In genomic region chr2:177212895-177213856, GRCh38 we compare ENCODE assay signal across 8 cellular contexts. TPM values are rescaled to one million over a fixed set of nuclear protein-coding genes. Genes with fewer than 3 reads are reported as not detected.
DNase-seq lines count a peak whose midpoint lies in the region; ATAC-seq, FAIRE-seq and TF ChIP-seq lines count a peak whose summit lies in the region.

No MANE protein-coding gene starts in this region.

- H3K4me2 ChIP-seq in keratinocyte (ENCODE audit: control insufficient read depth, extremely low read depth, insufficient read depth, low read depth, low read length) = peak overlapping the region; percentile 79

- CTCF ChIA-PET in activated B cell treated with CpG ODN at 0.5 μM for 24 hours (lab: Charles Lee) = interaction anchor here (1.7 to 1.8 kb wide), 3 partner anchors 48 to 51 kb away, joined by 6 to 25 read pairs (median 13); partner anchors contain the start of gene NFE2L2

- DNase-seq in AG09309 (ENCODE audit: low read depth) = peak; percentile 68
- peak; percentile 93 for DNase-seq in NCI-H2227 treated with DMSO at 0.1 percent for 48 hours (lab: John Stamatoyannopoulos, UW)
- DNase-seq in activated B cell treated with CpG ODN at 0.5 μM for 24 hours = peak; percentile 90
- peak; percentile 90 to 96 for DNase-seq in cardiac fibroblast (ENCODE audit: low read depth in 2 of 2)
- DNase-seq in keratinocyte (ENCODE audit: low read depth, low spot score) = no peak
- DNase-seq in stimulated activated CD4-positive, alpha-beta T cell treated with anti-CD3 and anti-CD28 coated beads, Interleukin-12 subunit alpha, Interleukin-12 subunit beta, amount 100 ng/mL, for 4 hours = peak; percentile 92

- TF ChIP-seq POLR2A in GM18951 (IDR thresholded peaks at IDR 0.05; ENCODE audit: extremely low read depth, insufficient read depth, insufficient read length) = peak; percentile 63

- intact Hi-C loops in activated B cell treated with CpG ODN at 0.5 μM for 24 hours (cut with micrococcal nuclease) = loop anchor here (1.0 to 5.0 kb wide), 8 partner anchors 47 to 419 kb away; partner anchors contain the start of gene AGPS

- ATAC-seq in HG03159 (IDR thresholded peaks at IDR 0.05; ENCODE audit: unreplicated experiment) = peak; percentile 53
- ATAC-seq in activated B cell treated with CpG ODN at 0.5 μM for 24 hours (ENCODE audit: low read depth) = peak; percentile 47

- dilution Hi-C loops in keratinocyte (cut with MboI; ENCODE audit: extremely low pct_ligation_motif_present, low sequenced_read_pairs) = no loop called here

- H3K9me3 ChIP-seq in keratinocyte (ENCODE audit: control insufficient read depth, low read depth, low read length) = no peaks in the 10 kb centered on the region

- peak overlapping the region; percentile 95 for H3K4me3 Mint-ChIP-seq in activated B cell treated with CpG ODN at 0.5 μM for 24 hours

- peak overlapping the region; percentile 100 for H3K9ac ChIP-seq in keratinocyte (ENCODE audit: control insufficient read depth, extremely low read depth, insufficient read depth, low read length)

- H3K36me3 Mint-ChIP-seq in activated B cell treated with CpG ODN at 0.5 μM for 24 hours (ENCODE audit: low read depth) = peaks cover 57% of the 10 kb centered on the region

- H3K79me2 ChIP-seq in keratinocyte (ENCODE audit: control insufficient read depth, insufficient read depth, low read length) = peaks cover 67% of the 10 kb centered on the region

- peaks cover 15% of the 10 kb centered on the region for H4K20me1 ChIP-seq in keratinocyte (ENCODE audit: control insufficient read depth, extremely low read depth, insufficient read depth, low read length)

- POLR2A ChIA-PET in activated B cell treated with CpG ODN at 0.5 μM for 24 hours (lab: Charles Lee) = interaction anchor here (0.6 to 4.4 kb wide), 18 partner anchors 8 to 1238 kb away, joined by 3 to 212 read pairs (median 7); partner anchors contain the start of genes AGPS, NFE2L2, PJVK and PRKRA

- H2AFZ ChIP-seq in keratinocyte (ENCODE audit: control insufficient read depth, low read length) = no peak overlapping the region

- no peak for TF ChIP-seq CTCF in AG09309 (IDR thresholded peaks at IDR 0.05; ENCODE audit: control insufficient read depth, insufficient read depth, low read depth, low read length, missing control alignments)
- no peak for TF ChIP-seq CTCF in activated B cell treated with CpG ODN at 0.5 μM for 24 hours (IDR thresholded peaks at IDR 0.05)
- TF ChIP-seq CTCF in cardiac fibroblast (IDR thresholded peaks at IDR 0.05; ENCODE audit: low read depth, low read length) = no peak
- TF ChIP-seq CTCF in keratinocyte (optimal IDR thresholded peaks at IDR 0.05 in 1 of 3, IDR thresholded peaks at IDR 0.05 in 1 of 3, conservative IDR thresholded peaks at IDR 0.05 in 1 of 3; ENCODE audit: extremely low read depth in 1 of 3, insufficient read depth in 2 of 3, low read length in 3 of 3) = no peak

- no peaks in the 10 kb centered on the region for H3K27me3 Mint-ChIP-seq in activated B cell treated with CpG ODN at 0.5 μM for 24 hours

- no peaks in the 10 kb centered on the region for H3K9me3 Mint-ChIP-seq in activated B cell treated with CpG ODN at 0.5 μM for 24 hours

- FAIRE-seq in keratinocyte (lab: Jason Lieb, UNC) = no peak

- H3K27me3 ChIP-seq in keratinocyte (ENCODE audit: control insufficient read depth, extremely low read depth, insufficient read depth, low read length) = no peaks in the 10 kb centered on the region

- peak overlapping the region; percentile 67 for H3K4me3 ChIP-seq in AG09309 (ENCODE audit: control insufficient read depth, low read depth, low read length)
- H3K4me3 ChIP-seq in cardiac fibroblast (replicated peaks in 1 of 2; ENCODE audit: low read depth in 2 of 2, low read length in 2 of 2) = peak overlapping the region; percentile 60 to 62
- peak overlapping the region; percentile 78 to 100 (median 98) for H3K4me3 ChIP-seq in keratinocyte (ENCODE audit: control insufficient read depth in 2 of 3, extremely low read depth in 1 of 3, insufficient read depth in 2 of 3, low read depth in 1 of 3, low read length in 3 of 3)

- peak overlapping the region; percentile 100 for H3K27ac Mint-ChIP-seq in activated B cell treated with CpG ODN at 0.5 μM for 24 hours

- H3K36me3 ChIP-seq in keratinocyte (ENCODE audit: control insufficient read depth in 2 of 2, extremely low read depth in 1 of 2, insufficient read depth in 2 of 2, low read length in 2 of 2) = peaks cover 10 to 24% of the 10 kb centered on the region in 2 experiments

- H3K9me1 ChIP-seq in keratinocyte (ENCODE audit: control insufficient read depth, extremely low read depth, insufficient read depth, low read length) = no peaks in the 10 kb centered on the region

- in situ Hi-C loops in GM18951 (cut with MboI; ENCODE audit: low sequenced_read_pairs, unreplicated experiment) = no loop called here

- peak overlapping the region; percentile 97 for H3K27ac ChIP-seq in keratinocyte (ENCODE audit: control insufficient read depth, insufficient read depth, low read length)

- peaks cover 16% of the 10 kb centered on the region for H3K4me1 ChIP-seq in keratinocyte (ENCODE audit: control insufficient read depth, extremely low read depth, insufficient read depth, low read length)

- peaks cover 51% of the 10 kb centered on the region for H3K4me1 Mint-ChIP-seq in activated B cell treated with CpG ODN at 0.5 μM for 24 hours

RNA-seq across cellular contexts. Expression of gene HNRNPA3, which starts 0.6 kb away (rescaled TPM):
- total RNA-seq in activated B cell treated with CpG ODN at 0.5 μM for 24 hours = 254 and 275 TPM in 2 replicates
- 53.1 to 178 TPM (median 74.6 TPM) in 3 replicates for polyA plus RNA-seq in keratinocyte
- 162 TPM for polyA plus RNA-seq in keratinocyte (2011; ENCODE audit: low read depth)
- polyA plus RNA-seq in keratinocyte (2011; cell fraction: cytosol; rRNA removed) = 90.2 and 96.4 TPM in 2 replicates
- 71.8 and 126 TPM in 2 replicates for polyA plus RNA-seq in keratinocyte (2011; cell fraction: nucleus; rRNA removed)
- polyA plus RNA-seq in keratinocyte (2012; ENCODE audit: low replicate concordance) = 140 and 399 TPM in 2 replicates
- polyA minus RNA-seq in keratinocyte = 9.2 to 36.1 TPM (median 10.7 TPM) in 3 replicates
- polyA minus RNA-seq in keratinocyte (2011; cell fraction: cytosol; rRNA and poly(A)+ RNA removed) = 23.8 TPM
- 17.0 and 32.5 TPM in 2 replicates for polyA minus RNA-seq in keratinocyte (2011; cell fraction: nucleus; rRNA and poly(A)+ RNA removed)

RNA-seq across cellular contexts. Expression of gene NFE2L2, which starts 51.4 kb away (rescaled TPM):
- total RNA-seq in activated B cell treated with CpG ODN at 0.5 μM for 24 hours = 79.1 and 89.3 TPM in 2 replicates
- 148 to 209 TPM (median 177 TPM) in 3 replicates for polyA plus RNA-seq in keratinocyte
- polyA plus RNA-seq in keratinocyte (2011; ENCODE audit: low read depth) = 270 TPM
- polyA plus RNA-seq in keratinocyte (2011; cell fraction: cytosol; rRNA removed) = 125 and 255 TPM in 2 replicates
- polyA plus RNA-seq in keratinocyte (2011; cell fraction: nucleus; rRNA removed) = 188 and 209 TPM in 2 replicates
- polyA plus RNA-seq in keratinocyte (2012; ENCODE audit: low replicate concordance) = 73.8 and 149 TPM in 2 replicates
- polyA minus RNA-seq in keratinocyte = 111 to 217 TPM (median 195 TPM) in 3 replicates
- 156 TPM for polyA minus RNA-seq in keratinocyte (2011; cell fraction: cytosol; rRNA and poly(A)+ RNA removed)
- polyA minus RNA-seq in keratinocyte (2011; cell fraction: nucleus; rRNA and poly(A)+ RNA removed) = 72.8 and 148 TPM in 2 replicates
